In the genomic region with DNA sequence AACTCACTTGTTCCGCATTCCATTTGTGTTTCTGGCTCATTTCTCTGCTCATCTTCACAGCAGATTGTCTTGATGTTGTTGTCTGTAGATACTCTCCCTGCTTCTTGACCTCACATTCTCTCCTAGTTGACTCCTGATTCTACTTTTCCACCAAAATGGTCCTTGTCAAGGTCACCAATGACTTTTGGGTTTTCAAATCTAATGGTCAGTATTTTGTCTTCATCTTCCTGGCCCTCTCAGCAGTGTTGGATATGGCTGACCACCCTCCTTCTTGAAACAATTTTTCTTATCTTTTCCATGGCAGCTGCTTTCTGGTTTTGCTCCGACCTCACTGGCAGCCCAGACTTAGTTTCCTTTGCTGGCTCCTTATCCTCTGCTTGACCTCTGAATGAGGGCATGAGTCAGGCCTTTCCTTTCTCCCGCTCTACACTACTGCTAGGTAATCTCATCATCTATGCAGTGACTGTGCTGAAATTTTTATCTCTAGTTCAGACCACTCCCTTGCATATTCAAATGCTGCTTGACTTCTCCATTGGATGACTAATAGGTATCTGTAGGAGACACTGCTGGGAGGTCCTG, we compare ENCODE assay signal across 1 cellular context.
TF ChIP-seq lines count a peak whose summit lies in the region.

No MANE protein-coding gene starts in this region.

TF ChIP-seq in K562, 482 proteins besides CTCF, POLR2A, EP300 and RAD21 (continued from another document and continues in another):
- TF ChIP-seq, protein P1, sequence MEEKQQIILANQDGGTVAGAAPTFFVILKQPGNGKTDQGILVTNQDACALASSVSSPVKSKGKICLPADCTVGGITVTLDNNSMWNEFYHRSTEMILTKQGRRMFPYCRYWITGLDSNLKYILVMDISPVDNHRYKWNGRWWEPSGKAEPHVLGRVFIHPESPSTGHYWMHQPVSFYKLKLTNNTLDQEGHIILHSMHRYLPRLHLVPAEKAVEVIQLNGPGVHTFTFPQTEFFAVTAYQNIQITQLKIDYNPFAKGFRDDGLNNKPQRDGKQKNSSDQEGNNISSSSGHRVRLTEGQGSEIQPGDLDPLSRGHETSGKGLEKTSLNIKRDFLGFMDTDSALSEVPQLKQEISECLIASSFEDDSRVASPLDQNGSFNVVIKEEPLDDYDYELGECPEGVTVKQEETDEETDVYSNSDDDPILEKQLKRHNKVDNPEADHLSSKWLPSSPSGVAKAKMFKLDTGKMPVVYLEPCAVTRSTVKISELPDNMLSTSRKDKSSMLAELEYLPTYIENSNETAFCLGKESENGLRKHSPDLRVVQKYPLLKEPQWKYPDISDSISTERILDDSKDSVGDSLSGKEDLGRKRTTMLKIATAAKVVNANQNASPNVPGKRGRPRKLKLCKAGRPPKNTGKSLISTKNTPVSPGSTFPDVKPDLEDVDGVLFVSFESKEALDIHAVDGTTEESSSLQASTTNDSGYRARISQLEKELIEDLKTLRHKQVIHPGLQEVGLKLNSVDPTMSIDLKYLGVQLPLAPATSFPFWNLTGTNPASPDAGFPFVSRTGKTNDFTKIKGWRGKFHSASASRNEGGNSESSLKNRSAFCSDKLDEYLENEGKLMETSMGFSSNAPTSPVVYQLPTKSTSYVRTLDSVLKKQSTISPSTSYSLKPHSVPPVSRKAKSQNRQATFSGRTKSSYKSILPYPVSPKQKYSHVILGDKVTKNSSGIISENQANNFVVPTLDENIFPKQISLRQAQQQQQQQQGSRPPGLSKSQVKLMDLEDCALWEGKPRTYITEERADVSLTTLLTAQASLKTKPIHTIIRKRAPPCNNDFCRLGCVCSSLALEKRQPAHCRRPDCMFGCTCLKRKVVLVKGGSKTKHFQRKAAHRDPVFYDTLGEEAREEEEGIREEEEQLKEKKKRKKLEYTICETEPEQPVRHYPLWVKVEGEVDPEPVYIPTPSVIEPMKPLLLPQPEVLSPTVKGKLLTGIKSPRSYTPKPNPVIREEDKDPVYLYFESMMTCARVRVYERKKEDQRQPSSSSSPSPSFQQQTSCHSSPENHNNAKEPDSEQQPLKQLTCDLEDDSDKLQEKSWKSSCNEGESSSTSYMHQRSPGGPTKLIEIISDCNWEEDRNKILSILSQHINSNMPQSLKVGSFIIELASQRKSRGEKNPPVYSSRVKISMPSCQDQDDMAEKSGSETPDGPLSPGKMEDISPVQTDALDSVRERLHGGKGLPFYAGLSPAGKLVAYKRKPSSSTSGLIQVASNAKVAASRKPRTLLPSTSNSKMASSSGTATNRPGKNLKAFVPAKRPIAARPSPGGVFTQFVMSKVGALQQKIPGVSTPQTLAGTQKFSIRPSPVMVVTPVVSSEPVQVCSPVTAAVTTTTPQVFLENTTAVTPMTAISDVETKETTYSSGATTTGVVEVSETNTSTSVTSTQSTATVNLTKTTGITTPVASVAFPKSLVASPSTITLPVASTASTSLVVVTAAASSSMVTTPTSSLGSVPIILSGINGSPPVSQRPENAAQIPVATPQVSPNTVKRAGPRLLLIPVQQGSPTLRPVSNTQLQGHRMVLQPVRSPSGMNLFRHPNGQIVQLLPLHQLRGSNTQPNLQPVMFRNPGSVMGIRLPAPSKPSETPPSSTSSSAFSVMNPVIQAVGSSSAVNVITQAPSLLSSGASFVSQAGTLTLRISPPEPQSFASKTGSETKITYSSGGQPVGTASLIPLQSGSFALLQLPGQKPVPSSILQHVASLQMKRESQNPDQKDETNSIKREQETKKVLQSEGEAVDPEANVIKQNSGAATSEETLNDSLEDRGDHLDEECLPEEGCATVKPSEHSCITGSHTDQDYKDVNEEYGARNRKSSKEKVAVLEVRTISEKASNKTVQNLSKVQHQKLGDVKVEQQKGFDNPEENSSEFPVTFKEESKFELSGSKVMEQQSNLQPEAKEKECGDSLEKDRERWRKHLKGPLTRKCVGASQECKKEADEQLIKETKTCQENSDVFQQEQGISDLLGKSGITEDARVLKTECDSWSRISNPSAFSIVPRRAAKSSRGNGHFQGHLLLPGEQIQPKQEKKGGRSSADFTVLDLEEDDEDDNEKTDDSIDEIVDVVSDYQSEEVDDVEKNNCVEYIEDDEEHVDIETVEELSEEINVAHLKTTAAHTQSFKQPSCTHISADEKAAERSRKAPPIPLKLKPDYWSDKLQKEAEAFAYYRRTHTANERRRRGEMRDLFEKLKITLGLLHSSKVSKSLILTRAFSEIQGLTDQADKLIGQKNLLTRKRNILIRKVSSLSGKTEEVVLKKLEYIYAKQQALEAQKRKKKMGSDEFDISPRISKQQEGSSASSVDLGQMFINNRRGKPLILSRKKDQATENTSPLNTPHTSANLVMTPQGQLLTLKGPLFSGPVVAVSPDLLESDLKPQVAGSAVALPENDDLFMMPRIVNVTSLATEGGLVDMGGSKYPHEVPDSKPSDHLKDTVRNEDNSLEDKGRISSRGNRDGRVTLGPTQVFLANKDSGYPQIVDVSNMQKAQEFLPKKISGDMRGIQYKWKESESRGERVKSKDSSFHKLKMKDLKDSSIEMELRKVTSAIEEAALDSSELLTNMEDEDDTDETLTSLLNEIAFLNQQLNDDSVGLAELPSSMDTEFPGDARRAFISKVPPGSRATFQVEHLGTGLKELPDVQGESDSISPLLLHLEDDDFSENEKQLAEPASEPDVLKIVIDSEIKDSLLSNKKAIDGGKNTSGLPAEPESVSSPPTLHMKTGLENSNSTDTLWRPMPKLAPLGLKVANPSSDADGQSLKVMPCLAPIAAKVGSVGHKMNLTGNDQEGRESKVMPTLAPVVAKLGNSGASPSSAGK (IDR thresholded peaks at IDR 0.05): peak; percentile 28; the same call in 1 of the 2 replicates
- TF ChIP-seq, protein P2, sequence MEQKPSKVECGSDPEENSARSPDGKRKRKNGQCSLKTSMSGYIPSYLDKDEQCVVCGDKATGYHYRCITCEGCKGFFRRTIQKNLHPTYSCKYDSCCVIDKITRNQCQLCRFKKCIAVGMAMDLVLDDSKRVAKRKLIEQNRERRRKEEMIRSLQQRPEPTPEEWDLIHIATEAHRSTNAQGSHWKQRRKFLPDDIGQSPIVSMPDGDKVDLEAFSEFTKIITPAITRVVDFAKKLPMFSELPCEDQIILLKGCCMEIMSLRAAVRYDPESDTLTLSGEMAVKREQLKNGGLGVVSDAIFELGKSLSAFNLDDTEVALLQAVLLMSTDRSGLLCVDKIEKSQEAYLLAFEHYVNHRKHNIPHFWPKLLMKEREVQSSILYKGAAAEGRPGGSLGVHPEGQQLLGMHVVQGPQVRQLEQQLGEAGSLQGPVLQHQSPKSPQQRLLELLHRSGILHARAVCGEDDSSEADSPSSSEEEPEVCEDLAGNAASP (IDR thresholded peaks at IDR 0.05): peak; percentile 48; the same call in 1 of the 2 replicates
- TF ChIP-seq, protein P3, sequence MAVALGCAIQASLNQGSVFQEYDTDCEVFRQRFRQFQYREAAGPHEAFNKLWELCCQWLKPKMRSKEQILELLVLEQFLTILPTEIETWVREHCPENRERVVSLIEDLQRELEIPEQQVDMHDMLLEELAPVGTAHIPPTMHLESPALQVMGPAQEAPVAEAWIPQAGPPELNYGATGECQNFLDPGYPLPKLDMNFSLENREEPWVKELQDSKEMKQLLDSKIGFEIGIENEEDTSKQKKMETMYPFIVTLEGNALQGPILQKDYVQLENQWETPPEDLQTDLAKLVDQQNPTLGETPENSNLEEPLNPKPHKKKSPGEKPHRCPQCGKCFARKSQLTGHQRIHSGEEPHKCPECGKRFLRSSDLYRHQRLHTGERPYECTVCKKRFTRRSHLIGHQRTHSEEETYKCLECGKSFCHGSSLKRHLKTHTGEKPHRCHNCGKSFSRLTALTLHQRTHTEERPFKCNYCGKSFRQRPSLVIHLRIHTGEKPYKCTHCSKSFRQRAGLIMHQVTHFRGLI (CRISPR knock-in tag; IDR thresholded peaks at IDR 0.05): peak; percentile 73; the same call in 1 of the 2 replicates
- TF ChIP-seq HDAC2 (IDR thresholded peaks at IDR 0.05) (peak; percentile 87; the same call in 1 of the 2 replicates), STAT5A (IDR thresholded peaks at IDR 0.05; ENCODE audit: borderline replicate concordance, low read length) (peak; percentile 59; the same call in 1 of the 2 replicates), BACH1 (tag; IDR thresholded peaks at IDR 0.05) (peak; percentile 94), TRIM24 (IDR thresholded peaks at IDR 0.05) (peak; percentile 71 to 83), FOXP1 (CRISPR knock-in tag; IDR thresholded peaks at IDR 0.05) (0 out of 2 replicates have a peak, but pooled peaks have one; percentile 37), POLR2G (IDR thresholded peaks at IDR 0.05; ENCODE audit: low read depth, low read length) (no peak), RCOR1 (IDR thresholded peaks at IDR 0.05; ENCODE audit: borderline replicate concordance in 1 of 2, low read depth in 2 of 2, low read length in 2 of 2) (peak; percentile 25 to 95; a peak in 3 of 4 replicates), ZNF316 (IDR thresholded peaks at IDR 0.05) (peak; percentile 99), TAF15 (IDR thresholded peaks at IDR 0.05; ENCODE audit: low read depth, low read length) (no peak), JUN (IDR thresholded peaks at IDR 0.05; ENCODE audit: borderline replicate concordance, low read depth, low read length) (peak; percentile 85), JUN (CRISPR knock-in tag; IDR thresholded peaks at IDR 0.05; ENCODE audit: borderline replicate concordance) (no peak), ZKSCAN1 (IDR thresholded peaks at IDR 0.05; ENCODE audit: low read depth, low read length) (peak; percentile 46; the same call in 1 of the 2 replicates), PRMT5 (CRISPR knock-in tag; IDR thresholded peaks at IDR 0.05) (no peak), NCOA2 (IDR thresholded peaks at IDR 0.05; ENCODE audit: partially characterized antibody in 2 of 2) (peak in 1 of 2 experiments; percentile 38), HEY1 (CRISPR knock-in tag; IDR thresholded peaks at IDR 0.05; ENCODE audit: borderline replicate concordance) (no peak), TAL1 (IDR thresholded peaks at IDR 0.05) (peak; percentile 81), CBX3 (IDR thresholded peaks at IDR 0.05; ENCODE audit: borderline replicate concordance in 1 of 2, low read length in 2 of 2) (peak in 1 of 2 experiments; percentile 30; a peak in 1 of 3 replicates), ZNF436 (CRISPR knock-in tag; IDR thresholded peaks at IDR 0.05) (0 out of 2 replicates have a peak, but pooled peaks have one; percentile 3), NR2C2 (CRISPR knock-in tag; IDR thresholded peaks at IDR 0.05) (no peak), NR2C2 (tag; IDR thresholded peaks at IDR 0.05) (peak; percentile 88), TBL1XR1 (IDR thresholded peaks at IDR 0.05; ENCODE audit: low read length in 2 of 2) (peak; percentile 39 to 82; a peak in 2 of 4 replicates), ZNF347 (CRISPR knock-in tag; IDR thresholded peaks at IDR 0.05; ENCODE audit: low read depth) (no peak), PHF8 (IDR thresholded peaks at IDR 0.05; ENCODE audit: borderline replicate concordance, low read length) (0 out of 2 replicates have a peak, but pooled peaks have one; percentile 23), ERF (CRISPR knock-in tag; IDR thresholded peaks at IDR 0.05) (peak; percentile 59; the same call in 1 of the 2 replicates), MTA2 (IDR thresholded peaks at IDR 0.05; ENCODE audit: low read depth) (peak; percentile 70), LCOR (CRISPR knock-in tag; IDR thresholded peaks at IDR 0.05) (peak; percentile 63; the same call in 1 of the 2 replicates), ZNF551 (CRISPR knock-in tag; IDR thresholded peaks at IDR 0.05) (no peak), BCL6 (CRISPR knock-in tag; IDR thresholded peaks at IDR 0.05) (0 out of 2 replicates have a peak, but pooled peaks have one; percentile 63), TEAD2 (tag; IDR thresholded peaks at IDR 0.05) (no peak), GATA2 (CRISPR knock-in tag; IDR thresholded peaks at IDR 0.05) (peak; percentile 79), FOXA3 (CRISPR knock-in tag; conservative IDR thresholded peaks at IDR 0.05 in 1 of 2, IDR thresholded peaks at IDR 0.05 in 1 of 2) (0 out of 4 replicates have a peak, but pooled peaks of 1 of the 2 experiments have one; percentile 33), ZNF75A (CRISPR knock-in tag; IDR thresholded peaks at IDR 0.05) (0 out of 2 replicates have a peak, but pooled peaks have one; percentile 50)
- TF ChIP-seq, protein P4, sequence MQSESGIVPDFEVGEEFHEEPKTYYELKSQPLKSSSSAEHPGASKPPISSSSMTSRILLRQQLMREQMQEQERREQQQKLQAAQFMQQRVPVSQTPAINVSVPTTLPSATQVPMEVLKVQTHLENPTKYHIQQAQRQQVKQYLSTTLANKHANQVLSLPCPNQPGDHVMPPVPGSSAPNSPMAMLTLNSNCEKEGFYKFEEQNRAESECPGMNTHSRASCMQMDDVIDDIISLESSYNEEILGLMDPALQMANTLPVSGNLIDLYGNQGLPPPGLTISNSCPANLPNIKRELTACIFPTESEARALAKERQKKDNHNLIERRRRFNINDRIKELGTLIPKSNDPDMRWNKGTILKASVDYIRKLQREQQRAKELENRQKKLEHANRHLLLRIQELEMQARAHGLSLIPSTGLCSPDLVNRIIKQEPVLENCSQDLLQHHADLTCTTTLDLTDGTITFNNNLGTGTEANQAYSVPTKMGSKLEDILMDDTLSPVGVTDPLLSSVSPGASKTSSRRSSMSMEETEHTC (IDR thresholded peaks at IDR 0.05): no peak
- TF ChIP-seq, protein P5, sequence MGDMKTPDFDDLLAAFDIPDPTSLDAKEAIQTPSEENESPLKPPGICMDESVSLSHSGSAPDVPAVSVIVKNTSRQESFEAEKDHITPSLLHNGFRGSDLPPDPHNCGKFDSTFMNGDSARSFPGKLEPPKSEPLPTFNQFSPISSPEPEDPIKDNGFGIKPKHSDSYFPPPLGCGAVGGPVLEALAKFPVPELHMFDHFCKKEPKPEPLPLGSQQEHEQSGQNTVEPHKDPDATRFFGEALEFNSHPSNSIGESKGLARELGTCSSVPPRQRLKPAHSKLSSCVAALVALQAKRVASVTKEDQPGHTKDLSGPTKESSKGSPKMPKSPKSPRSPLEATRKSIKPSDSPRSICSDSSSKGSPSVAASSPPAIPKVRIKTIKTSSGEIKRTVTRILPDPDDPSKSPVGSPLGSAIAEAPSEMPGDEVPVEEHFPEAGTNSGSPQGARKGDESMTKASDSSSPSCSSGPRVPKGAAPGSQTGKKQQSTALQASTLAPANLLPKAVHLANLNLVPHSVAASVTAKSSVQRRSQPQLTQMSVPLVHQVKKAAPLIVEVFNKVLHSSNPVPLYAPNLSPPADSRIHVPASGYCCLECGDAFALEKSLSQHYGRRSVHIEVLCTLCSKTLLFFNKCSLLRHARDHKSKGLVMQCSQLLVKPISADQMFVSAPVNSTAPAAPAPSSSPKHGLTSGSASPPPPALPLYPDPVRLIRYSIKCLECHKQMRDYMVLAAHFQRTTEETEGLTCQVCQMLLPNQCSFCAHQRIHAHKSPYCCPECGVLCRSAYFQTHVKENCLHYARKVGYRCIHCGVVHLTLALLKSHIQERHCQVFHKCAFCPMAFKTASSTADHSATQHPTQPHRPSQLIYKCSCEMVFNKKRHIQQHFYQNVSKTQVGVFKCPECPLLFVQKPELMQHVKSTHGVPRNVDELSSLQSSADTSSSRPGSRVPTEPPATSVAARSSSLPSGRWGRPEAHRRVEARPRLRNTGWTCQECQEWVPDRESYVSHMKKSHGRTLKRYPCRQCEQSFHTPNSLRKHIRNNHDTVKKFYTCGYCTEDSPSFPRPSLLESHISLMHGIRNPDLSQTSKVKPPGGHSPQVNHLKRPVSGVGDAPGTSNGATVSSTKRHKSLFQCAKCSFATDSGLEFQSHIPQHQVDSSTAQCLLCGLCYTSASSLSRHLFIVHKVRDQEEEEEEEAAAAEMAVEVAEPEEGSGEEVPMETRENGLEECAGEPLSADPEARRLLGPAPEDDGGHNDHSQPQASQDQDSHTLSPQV (IDR thresholded peaks at IDR 0.05): peak; percentile 79
- TF ChIP-seq, protein P6, sequence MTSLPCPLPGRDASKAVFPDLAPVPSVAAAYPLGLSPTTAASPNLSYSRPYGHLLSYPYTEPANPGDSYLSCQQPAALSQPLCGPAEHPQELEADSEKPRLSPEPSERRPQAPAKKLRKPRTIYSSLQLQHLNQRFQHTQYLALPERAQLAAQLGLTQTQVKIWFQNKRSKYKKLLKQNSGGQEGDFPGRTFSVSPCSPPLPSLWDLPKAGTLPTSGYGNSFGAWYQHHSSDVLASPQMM (CRISPR knock-in tag; IDR thresholded peaks at IDR 0.05): no peak
